8 cellular contexts compared by ENCODE assay signal in the genomic region with DNA sequence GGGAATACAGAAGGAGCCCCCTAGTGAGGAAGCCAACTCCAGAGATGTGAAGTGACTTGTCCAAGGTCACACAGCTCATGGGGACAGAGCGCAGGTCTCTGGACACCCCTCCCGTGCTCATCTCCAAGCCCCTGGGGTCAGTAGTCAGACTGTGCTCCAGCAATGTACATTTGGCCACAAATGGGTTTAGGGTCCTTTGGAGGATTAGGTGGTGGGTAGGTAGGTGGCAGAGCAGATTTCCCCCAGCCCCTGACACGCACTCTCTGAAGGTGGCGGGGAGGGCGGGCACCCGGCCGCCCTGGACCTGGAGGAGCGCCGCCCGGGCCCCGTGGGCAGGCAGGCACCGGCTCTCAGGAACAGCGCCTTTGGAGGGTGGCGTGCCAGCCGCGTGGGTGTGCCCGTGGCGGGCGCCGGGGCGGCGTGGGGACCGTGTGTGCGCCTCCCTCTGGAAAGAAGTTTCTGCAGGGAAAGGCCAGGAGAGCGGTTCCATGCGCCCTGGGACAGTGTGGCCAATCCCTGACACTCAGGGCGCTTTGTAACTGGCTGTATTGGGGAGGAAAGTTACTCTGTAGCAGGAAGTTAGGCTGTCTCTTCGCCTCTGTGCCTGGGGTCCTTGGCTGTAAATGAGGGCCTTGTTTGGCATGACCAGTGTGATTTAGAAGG.
A peak's percentile ranks its signal among the peaks of the same experiment; 100 is the strongest.
DNase-seq lines count a peak whose midpoint lies in the region; ATAC-seq and TF ChIP-seq lines count a peak whose summit lies in the region.

No MANE protein-coding gene starts in this region.

- DNase-seq in GM13976 (ENCODE audit: low spot score) = peak; percentile 20
- no peak for DNase-seq in activated naive CD8-positive, alpha-beta T cell treated with anti-CD3 and anti-CD28 coated beads, Interleukin-2, amount 50 U/mL, for 24 hours
- DNase-seq in iPS-NIHi7 (ENCODE audit: extremely low spot score) = peak; percentile 67
- DNase-seq in retinal pigment epithelial cell (ENCODE audit: low read depth) = no peak
- no peak for DNase-seq in NCI-H510A (lab: John Stamatoyannopoulos, UW)

- no peaks in the 10 kb centered on the region for H3K36me3 Mint-ChIP-seq in activated naive CD8-positive, alpha-beta T cell treated with anti-CD3 and anti-CD28 coated beads, Interleukin-2, amount 50 U/mL, for 24 hours (ENCODE audit: low read depth)

- peaks cover 64% of the 10 kb centered on the region for H3K27me3 Mint-ChIP-seq in activated naive CD8-positive, alpha-beta T cell treated with anti-CD3 and anti-CD28 coated beads, Interleukin-2, amount 50 U/mL, for 24 hours

- H3K4me1 Mint-ChIP-seq in activated naive CD8-positive, alpha-beta T cell treated with anti-CD3 and anti-CD28 coated beads, Interleukin-2, amount 50 U/mL, for 24 hours = peaks cover 3% of the 10 kb centered on the region

- in situ Hi-C loops in GM13976 (cut with MboI; ENCODE audit: low sequenced_read_pairs, unreplicated experiment) = no loop called here

- peak overlapping the region; percentile 46 for H3K4me3 ChIP-seq in retinal pigment epithelial cell (ENCODE audit: low read length)

- no peaks in the 10 kb centered on the region for H3K9me3 Mint-ChIP-seq in activated naive CD8-positive, alpha-beta T cell treated with anti-CD3 and anti-CD28 coated beads, Interleukin-2, amount 50 U/mL, for 24 hours

- TF ChIP-seq CTCF in GM13976 (IDR thresholded peaks at IDR 0.05; ENCODE audit: borderline replicate concordance, control extremely low read depth, extremely low read depth, insufficient read depth, missing control alignments) (no peak), retinal pigment epithelial cell (conservative IDR thresholded peaks at IDR 0.05; ENCODE audit: low read depth, low read length) (peak; percentile 15)

- no peak for ATAC-seq in activated naive CD8-positive, alpha-beta T cell treated with anti-CD3 and anti-CD28 coated beads, Interleukin-2, amount 50 U/mL, for 24 hours
- ATAC-seq in GM18907 (IDR thresholded peaks at IDR 0.05; ENCODE audit: unreplicated experiment) = no peak
- ATAC-seq in HG03039 (IDR thresholded peaks at IDR 0.05; ENCODE audit: unreplicated experiment) = no peak
- no peak for ATAC-seq in GM21529 (IDR thresholded peaks at IDR 0.05; ENCODE audit: unreplicated experiment)

- peak overlapping the region; percentile 38 for H3K4me3 Mint-ChIP-seq in activated naive CD8-positive, alpha-beta T cell treated with anti-CD3 and anti-CD28 coated beads, Interleukin-2, amount 50 U/mL, for 24 hours

- no peak overlapping the region for H3K27ac Mint-ChIP-seq in activated naive CD8-positive, alpha-beta T cell treated with anti-CD3 and anti-CD28 coated beads, Interleukin-2, amount 50 U/mL, for 24 hours

Comparison
In these comparisons a context has a peak if more than half of its experiments do, and no peak if none do; other contexts are left out.
1. DNase-seq: peak in GM13976 (single experiment) and iPS-NIHi7 (single experiment); none in activated naive CD8-positive, alpha-beta T cell treated with anti-CD3 and anti-CD28 coated beads, Interleukin-2, amount 50 U/mL, for 24 hours (single experiment), retinal pigment epithelial cell (single experiment) and NCI-H510A (single experiment).